8 cellular contexts compared by ENCODE assay signal in the genomic region with DNA sequence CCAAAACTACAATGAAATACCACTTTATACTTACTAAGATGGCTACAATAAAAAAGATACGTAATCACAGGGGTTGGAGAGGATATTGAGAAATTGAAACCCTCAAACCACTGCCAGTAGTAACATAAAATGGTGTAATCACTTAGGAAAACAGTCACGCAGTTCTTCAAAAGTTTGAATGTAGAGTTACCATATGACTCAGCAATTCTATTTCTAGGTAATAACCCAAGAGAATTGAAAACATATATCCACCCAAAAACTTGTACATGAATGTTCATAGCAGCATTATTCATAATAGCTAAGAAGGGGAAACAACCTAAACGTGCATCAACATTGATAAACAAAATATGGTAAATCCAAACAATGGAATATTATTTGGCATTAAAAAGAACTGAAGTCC. TPM values are rescaled to one million over a fixed set of nuclear protein-coding genes. Genes with fewer than 3 reads are reported as not detected.
DNase-seq lines count a peak whose midpoint lies in the region; ATAC-seq and TF ChIP-seq lines count a peak whose summit lies in the region.

No MANE protein-coding gene starts in this region.

- TF ChIP-seq CTCF in left ventricle myocardium inferior (IDR thresholded peaks at IDR 0.05; ENCODE audit: borderline replicate concordance), result no peak
- no peak for TF ChIP-seq CTCF in endothelial cell (IDR thresholded peaks at IDR 0.05; ENCODE audit: unreplicated experiment)

- ATAC-seq in GM18498 (IDR thresholded peaks at IDR 0.05; ENCODE audit: unreplicated experiment) (peak; percentile 80), GM21717 (IDR thresholded peaks at IDR 0.05; ENCODE audit: unreplicated experiment) (peak; percentile 85)
- peak; percentile 37 for ATAC-seq in effector memory CD8-positive, alpha-beta T cell (replicated peaks)

- no peak overlapping the region for H3K4me3 Mint-ChIP-seq in effector memory CD8-positive, alpha-beta T cell
- H3K4me3 Mint-ChIP-seq in endothelial cell (ENCODE audit: unreplicated experiment), result no peak overlapping the region

- DNase-seq in HS-5 (ENCODE audit: low read depth) (peak; percentile 46), globus pallidus (ENCODE audit: low spot score) (no peak), DMS 273 treated with DMSO at 0.1 percent for 48 hours (lab: John Stamatoyannopoulos, UW) (no peak), left ventricle myocardium inferior (no peak), endothelial cell (ENCODE audit: low spot score) (no peak)
- DNase-seq in effector memory CD8-positive, alpha-beta T cell, result no peak

- H3K36me3 ChIP-seq in left ventricle myocardium inferior, result no peaks in the 10 kb centered on the region

- intact Hi-C loops in left ventricle myocardium inferior (cut with micrococcal nuclease), result loop anchor here (5.0 kb wide), 2 partner anchors 98 to 358 kb away; a partner anchor contains a TSS

- no peaks in the 10 kb centered on the region for H3K36me3 Mint-ChIP-seq in effector memory CD8-positive, alpha-beta T cell (ENCODE audit: insufficient read depth)
- H3K36me3 Mint-ChIP-seq in endothelial cell (ENCODE audit: low read depth, unreplicated experiment), result no peaks in the 10 kb centered on the region

- H3K27ac Mint-ChIP-seq in effector memory CD8-positive, alpha-beta T cell, result no peak overlapping the region
- H3K27ac Mint-ChIP-seq in endothelial cell (ENCODE audit: unreplicated experiment), result no peak overlapping the region

- no peak overlapping the region for H3K4me3 ChIP-seq in left ventricle myocardium inferior

- H3K4me1 ChIP-seq in left ventricle myocardium inferior, result peaks cover 27% of the 10 kb centered on the region

- peaks cover 6 to 14% of the 10 kb centered on the region in 2 donors for H3K4me1 Mint-ChIP-seq in effector memory CD8-positive, alpha-beta T cell (ENCODE audit: low read depth in 2 of 2)
- H3K4me1 Mint-ChIP-seq in endothelial cell (ENCODE audit: unreplicated experiment), result peaks cover 16% of the 10 kb centered on the region

- no peak overlapping the region for H3K27ac ChIP-seq in left ventricle myocardium inferior (replicated peaks)

- no peaks in the 10 kb centered on the region for H3K27me3 ChIP-seq in left ventricle myocardium inferior (ENCODE audit: low read depth)

- no peaks in the 10 kb centered on the region for H3K9me3 Mint-ChIP-seq in effector memory CD8-positive, alpha-beta T cell
- H3K9me3 Mint-ChIP-seq in endothelial cell (ENCODE audit: unreplicated experiment), result no peaks in the 10 kb centered on the region

- H3K9me3 ChIP-seq in left ventricle myocardium inferior (replicated peaks), result no peaks in the 10 kb centered on the region

- no peaks in the 10 kb centered on the region for H3K27me3 Mint-ChIP-seq in effector memory CD8-positive, alpha-beta T cell
- peaks cover 1% of the 10 kb centered on the region for H3K27me3 Mint-ChIP-seq in endothelial cell (ENCODE audit: unreplicated experiment)

RNA-seq across cellular contexts. Expression of a gene that starts 24.4 kb away (rescaled TPM):
- total RNA-seq in left ventricle myocardium inferior, result 128 TPM
- 163 TPM for total RNA-seq in endothelial cell (ENCODE audit: unreplicated experiment)

RNA-seq across cellular contexts. Expression of a gene that starts 45.0 kb away (rescaled TPM):
- total RNA-seq in left ventricle myocardium inferior (45.8 TPM), endothelial cell (ENCODE audit: unreplicated experiment) (132 TPM)
